Comparison of ENCODE assay signal across 18 cellular contexts in the genomic region with DNA sequence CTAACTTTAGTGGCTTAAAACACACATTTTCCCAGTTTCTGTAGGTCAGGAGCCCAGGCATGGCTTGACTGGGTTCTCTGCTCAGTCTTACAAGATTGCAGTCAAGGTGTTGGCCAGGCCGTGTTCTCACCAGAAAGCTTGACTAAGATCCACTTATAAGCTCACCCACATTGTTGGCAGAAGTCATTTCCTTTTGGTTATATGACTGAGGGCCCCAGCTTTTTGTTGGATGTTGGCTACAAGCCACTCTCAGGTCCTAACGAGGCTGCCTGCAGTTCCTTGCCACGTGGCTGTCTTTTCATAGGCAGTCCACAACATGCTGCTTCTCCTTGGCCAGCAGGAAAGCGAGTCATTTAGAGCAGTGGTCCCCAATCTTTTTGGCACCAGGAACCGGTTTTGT.
DNase-seq lines count a peak whose midpoint lies in the region; TF ChIP-seq lines count a peak whose summit lies in the region.
"Had no signal": no experiment of that assay in that cellular context is flagged by ENCODE, and none has a peak within 500 bp of the region (broad histone marks: within the 10 kb centered on the region; RNA-seq: fewer than 3 reads in every experiment).

No MANE protein-coding gene starts in this region.

- H3K4me1 Mint-ChIP-seq in stimulated activated naive CD8-positive, alpha-beta T cell treated with anti-CD3 and anti-CD28 coated beads, Interleukin-15, Interleukin-2, amounts not matched to agents 100 ng/mL and 50 ng/mL, for 24 hours (ENCODE audit: low read depth), result peaks cover 61% of the 10 kb centered on the region

- DNase-seq in activated effector memory CD4-positive, alpha-beta T cell treated with anti-CD3 and anti-CD28 coated beads, Interleukin-2, amount 50 U/mL, for 16 hours, result peak; percentile 53
- DNase-seq in activated effector memory CD4-positive, alpha-beta T cell treated with Interleukin-2 at 50 U/mL for 16 hours, result no peak
- DNase-seq in NCI-H2196 (lab: John Stamatoyannopoulos, UW; ENCODE audit: unreplicated experiment), result peak; percentile 44
- DNase-seq in astrocyte of the spinal cord (ENCODE audit: low read depth, low spot score), result peak; percentile 77
- DNase-seq in activated CD8-positive, alpha-beta memory T cell treated with anti-CD3 and anti-CD28 coated beads, Interleukin-2, amount 50 U/mL, for 4 hours, result no peak
- no peak for DNase-seq in SHP77 (lab: John Stamatoyannopoulos, UW)
- DNase-seq in NCI-H526 treated with DMSO at 0.1 percent for 48 hours (lab: John Stamatoyannopoulos, UW), result no peak
- DNase-seq: amygdala; DMS 273 treated with DMSO at 0.1 percent for 48 hours; effector CD8-positive, alpha-beta T cell; heart left ventricle; left ventricle myocardium superior; NCI-H1105; T-cell had no signal

- H3K4me3 ChIP-seq in astrocyte of the spinal cord (ENCODE audit: low read depth, low read length), result no peak overlapping the region
- H3K4me3 ChIP-seq: GM12878, heart left ventricle, neural progenitor cell, smooth muscle cell had no signal

- H3K9me3 Mint-ChIP-seq in stimulated activated naive CD8-positive, alpha-beta T cell treated with anti-CD3 and anti-CD28 coated beads, Interleukin-15, Interleukin-2, amounts not matched to agents 100 ng/mL and 50 ng/mL, for 24 hours, result no peaks in the 10 kb centered on the region
- H3K9me3 Mint-ChIP-seq: neural progenitor cell, T-cell had no signal

- in situ Hi-C loops in astrocyte of the spinal cord (cut with HindIII; ENCODE audit: low sequenced_read_pairs), result no loop called here

- H3K27me3 Mint-ChIP-seq in stimulated activated naive CD8-positive, alpha-beta T cell treated with anti-CD3 and anti-CD28 coated beads, Interleukin-15, Interleukin-2, amounts not matched to agents 100 ng/mL and 50 ng/mL, for 24 hours, result no peaks in the 10 kb centered on the region
- H3K27me3 Mint-ChIP-seq: T-cell had no signal

- peaks cover 4% of the 10 kb centered on the region for H3K36me3 Mint-ChIP-seq in stimulated activated naive CD8-positive, alpha-beta T cell treated with anti-CD3 and anti-CD28 coated beads, Interleukin-15, Interleukin-2, amounts not matched to agents 100 ng/mL and 50 ng/mL, for 24 hours (ENCODE audit: low read depth)
- H3K36me3 Mint-ChIP-seq: neural progenitor cell, T-cell had no signal

- no peak overlapping the region for H3K4me3 Mint-ChIP-seq in stimulated activated naive CD8-positive, alpha-beta T cell treated with anti-CD3 and anti-CD28 coated beads, Interleukin-15, Interleukin-2, amounts not matched to agents 100 ng/mL and 50 ng/mL, for 24 hours
- H3K4me3 Mint-ChIP-seq: neural progenitor cell, T-cell had no signal

- TF ChIP-seq CTCF in astrocyte of the spinal cord (IDR thresholded peaks at IDR 0.05; ENCODE audit: low read depth, low read length), result no peak

- H3K27ac Mint-ChIP-seq in stimulated activated naive CD8-positive, alpha-beta T cell treated with anti-CD3 and anti-CD28 coated beads, Interleukin-15, Interleukin-2, amounts not matched to agents 100 ng/mL and 50 ng/mL, for 24 hours, result peak overlapping the region; percentile 85
- H3K27ac Mint-ChIP-seq: neural progenitor cell, T-cell had no signal

Comparison
In these comparisons a context has a peak if more than half of its experiments do, and no peak if none do; other contexts are left out.
1. DNase-seq: peak in activated effector memory CD4-positive, alpha-beta T cell treated with anti-CD3 and anti-CD28 coated beads, Interleukin-2, amount 50 U/mL, for 16 hours (single experiment), NCI-H2196 (single experiment) and astrocyte of the spinal cord (single experiment); none in activated effector memory CD4-positive, alpha-beta T cell treated with Interleukin-2 at 50 U/mL for 16 hours (single experiment), activated CD8-positive, alpha-beta memory T cell treated with anti-CD3 and anti-CD28 coated beads, Interleukin-2, amount 50 U/mL, for 4 hours (single experiment), SHP77 (0 of 2) and NCI-H526 treated with DMSO at 0.1 percent for 48 hours (single experiment).